ENCODE assay signal across 11 cellular contexts in the genomic region with DNA sequence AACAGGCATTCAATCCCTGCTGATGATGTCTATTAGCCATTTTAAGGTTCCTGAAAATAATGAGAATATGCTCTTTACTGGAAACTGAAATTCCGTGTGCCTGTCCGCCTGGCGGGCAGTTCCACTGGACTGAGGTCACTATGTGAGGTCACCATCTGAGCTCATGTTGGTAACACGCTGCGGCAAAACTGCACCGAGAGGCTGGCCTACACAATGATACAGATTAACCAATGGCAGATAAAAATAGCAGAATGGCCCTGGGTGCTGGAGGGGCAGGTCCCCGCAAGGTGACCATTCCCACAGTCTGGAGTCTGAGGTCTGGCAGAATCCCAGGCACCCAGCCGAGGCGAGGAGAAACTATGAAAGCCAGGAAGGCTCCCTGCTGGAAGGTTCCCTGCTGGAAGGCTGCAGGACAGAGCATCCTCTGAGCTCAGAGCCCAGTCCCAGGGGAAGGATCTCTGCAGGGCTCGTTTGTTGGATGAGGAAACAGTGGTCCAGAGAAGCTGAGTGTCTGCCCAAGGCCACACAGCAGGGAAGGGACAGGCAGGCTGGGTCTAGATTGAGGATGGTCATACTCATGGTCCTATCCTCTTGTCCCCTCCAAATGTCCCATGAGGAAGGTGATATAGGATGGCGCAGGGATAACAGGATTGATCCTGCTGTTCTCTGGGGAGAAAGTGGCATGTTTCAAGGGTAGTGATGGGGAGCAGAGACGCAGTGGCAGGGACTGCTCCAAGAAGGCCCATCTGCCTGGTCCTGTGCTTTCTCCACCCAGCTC. TPM values are rescaled to one million over a fixed set of nuclear protein-coding genes. Genes with fewer than 3 reads are reported as not detected.
DNase-seq lines count a peak whose midpoint lies in the region; ATAC-seq and TF ChIP-seq lines count a peak whose summit lies in the region.
"Had no signal": no experiment of that assay in that cellular context is flagged by ENCODE, and none has a peak within 500 bp of the region (broad histone marks: within the 10 kb centered on the region; RNA-seq: fewer than 3 reads in every experiment).

No MANE protein-coding gene starts in this region.

- H3K9ac ChIP-seq in endodermal cell (ENCODE audit: extremely low read depth, low read length, poor library complexity, severe bottlenecking) (no peak overlapping the region), subcutaneous abdominal adipose tissue (ENCODE audit: low read length in 5 of 5) (peak overlapping the region in 1 of 5 donors; percentile 63)

- H3K9me3 ChIP-seq in endodermal cell (ENCODE audit: control insufficient read depth, low read length) (no peaks in the 10 kb centered on the region), right lobe of liver (no peaks in the 10 kb centered on the region), subcutaneous abdominal adipose tissue (ENCODE audit: control insufficient read depth in 5 of 5, low read length in 5 of 5) (no peaks in the 10 kb centered on the region)
- H3K9me3 ChIP-seq: ovary had no signal

- H3K27me3 Mint-ChIP-seq in endodermal cell (ENCODE audit: insufficient read depth) = no peaks in the 10 kb centered on the region
- no peaks in the 10 kb centered on the region for H3K27me3 Mint-ChIP-seq in immature natural killer cell (ENCODE audit: low read depth in 3 of 3)

- TF ChIP-seq POLR2A in right lobe of liver (IDR thresholded peaks at IDR 0.05) = no peak

- H3K27ac Mint-ChIP-seq in endodermal cell (no peak overlapping the region), immature natural killer cell (peak overlapping the region in 1 of 6 donors; percentile 58)

- ATAC-seq in right lobe of liver (peak in 3 of 4 donors; percentile 38 to 70 (median 62)), HG02938 (IDR thresholded peaks at IDR 0.05; ENCODE audit: unreplicated experiment) (no peak)

- TF ChIP-seq CTCF in endodermal cell (conservative IDR thresholded peaks at IDR 0.05) = no peak
- peak in 3 of 4 donors; percentile 4 to 31 (median 13) for TF ChIP-seq CTCF in right lobe of liver (IDR thresholded peaks at IDR 0.05)

- peaks cover 6% of the 10 kb centered on the region for H3K36me3 Mint-ChIP-seq in endodermal cell (ENCODE audit: low read depth)
- H3K36me3 Mint-ChIP-seq in immature natural killer cell = peaks cover 0 to 22% (median 4%) of the 10 kb centered on the region in 3 donors

- no peaks in the 10 kb centered on the region for H3K9me3 Mint-ChIP-seq in endodermal cell
- no peaks in the 10 kb centered on the region for H3K9me3 Mint-ChIP-seq in immature natural killer cell

- H3K36me3 ChIP-seq in endodermal cell (ENCODE audit: control insufficient read depth, insufficient read depth, low read length) (peaks cover 4% of the 10 kb centered on the region), right lobe of liver (peaks cover 0 to 28% (median 2%) of the 10 kb centered on the region in 4 donors), subcutaneous abdominal adipose tissue (ENCODE audit: control insufficient read depth in 5 of 5, insufficient read depth in 5 of 5, low read length in 5 of 5) (peaks cover 0 to 64% (median 49%) of the 10 kb centered on the region in 5 donors)
- H3K36me3 ChIP-seq: ovary had no signal

- H3K4me3 ChIP-seq in endodermal cell (ENCODE audit: low read length) (no peak overlapping the region), right lobe of liver (no peak overlapping the region), subcutaneous abdominal adipose tissue (ENCODE audit: low read depth in 1 of 5, low read length in 5 of 5) (no peak overlapping the region)
- H3K4me3 ChIP-seq: ovary had no signal

- H3K4me1 ChIP-seq in endodermal cell (ENCODE audit: control insufficient read depth, insufficient read depth, low read length) (peaks cover 6% of the 10 kb centered on the region), right lobe of liver (peaks cover 0 to 4% (median 0%) of the 10 kb centered on the region in 4 donors), subcutaneous abdominal adipose tissue (ENCODE audit: control insufficient read depth in 5 of 5, insufficient read depth in 5 of 5, low read length in 5 of 5) (peaks cover 6 to 48% (median 22%) of the 10 kb centered on the region in 5 donors)

- DNase-seq in NCI-H2196 treated with DMSO at 0.1 percent for 48 hours (lab: John Stamatoyannopoulos, UW; ENCODE audit: unreplicated experiment) (peak; percentile 70), endodermal cell (peak; percentile 74), right lobe of liver (peak; percentile 25 to 49 (median 45)), MV-4-11 (lab: John Stamatoyannopoulos, UW) (no peak), immature natural killer cell (no peak), DMS153 (lab: John Stamatoyannopoulos, UW) (no peak)
- DNase-seq: activated CD4-positive, alpha-beta T cell treated with anti-CD3 and anti-CD28 coated beads for 1 hour; effector memory CD4-positive, alpha-beta T cell had no signal

- intact Hi-C loops in right lobe of liver (cut with DNase I) = no loop called here

- H3K27ac ChIP-seq in endodermal cell (ENCODE audit: low read depth, low read length) (no peak overlapping the region), right lobe of liver (peak overlapping the region in 2 of 3 donors; percentile 0 to 33), subcutaneous abdominal adipose tissue (ENCODE audit: low read depth, low read length) (peak overlapping the region; percentile 87)
- H3K27ac ChIP-seq: ovary had no signal

- H3K4me1 Mint-ChIP-seq in endodermal cell (peaks cover 16% of the 10 kb centered on the region), immature natural killer cell (peaks cover 0 to 1% of the 10 kb centered on the region in 2 donors)

- no peaks in the 10 kb centered on the region for H3K27me3 ChIP-seq in endodermal cell (ENCODE audit: control insufficient read depth, insufficient read depth, low read length, poor library complexity, severe bottlenecking)
- no peaks in the 10 kb centered on the region for H3K27me3 ChIP-seq in right lobe of liver
- no peaks in the 10 kb centered on the region for H3K27me3 ChIP-seq in subcutaneous abdominal adipose tissue (ENCODE audit: control insufficient read depth in 5 of 5, insufficient read depth in 4 of 5, low read length in 5 of 5)
- H3K27me3 ChIP-seq: ovary had no signal

- WGBS in endodermal cell (ENCODE audit: insufficient coverage in 1 of 2, insufficient read length in 1 of 2), 2 experiments = 92 to 96% methylated on average over 4 to 12 of the region's 12 CpGs
- 55% methylated on average over 7 of the region's 12 CpGs for WGBS in right lobe of liver (ENCODE audit: insufficient coverage, low coverage, low lambda C conversion rate, missing lambda C conversion rate)

- H3K4me3 Mint-ChIP-seq in endodermal cell (no peak overlapping the region), immature natural killer cell (no peak overlapping the region)

RNA-seq across cellular contexts. Expression of a gene that starts 24.8 kb away (rescaled TPM):
- total RNA-seq in endodermal cell = 10 to 100 TPM; 23.0 to 26.2 TPM
- 19.6 TPM for polyA plus RNA-seq in endodermal cell (2013, experiment 1 of 2)
- 16.8 TPM for polyA plus RNA-seq in endodermal cell (2013, experiment 2 of 2)
- total RNA-seq in right lobe of liver = 10 to 100 TPM; 17.5 to 34.7 (median 20.2) TPM
- polyA plus RNA-seq in immature natural killer cell = 10 to 100 TPM; 19.2 to 31.1 (median 25.3) TPM

RNA-seq across cellular contexts. Expression of a gene that starts 40.8 kb away (rescaled TPM):
- under 1 TPM; 0.07 to 0.09 TPM for total RNA-seq in endodermal cell
- 9.4 TPM for polyA plus RNA-seq in endodermal cell (2013, experiment 1 of 2)
- 8.1 TPM for polyA plus RNA-seq in endodermal cell (2013, experiment 2 of 2)
- 1 to 10 TPM in 5 of 6 experiments, under 1 TPM in 1; 0.95 to 5.0 (median 2.9) TPM for total RNA-seq in right lobe of liver
- not detected for polyA plus RNA-seq in immature natural killer cell

Comparison
In these comparisons a context has a peak if more than half of its experiments do, and no peak if none do; other contexts are left out.
1. DNase-seq: peak in NCI-H2196 treated with DMSO at 0.1 percent for 48 hours (single experiment), endodermal cell (single experiment) and right lobe of liver (3 of 3); none in MV-4-11 (single experiment), immature natural killer cell (0 of 3) and DMS153 (single experiment).